In the genomic region with DNA sequence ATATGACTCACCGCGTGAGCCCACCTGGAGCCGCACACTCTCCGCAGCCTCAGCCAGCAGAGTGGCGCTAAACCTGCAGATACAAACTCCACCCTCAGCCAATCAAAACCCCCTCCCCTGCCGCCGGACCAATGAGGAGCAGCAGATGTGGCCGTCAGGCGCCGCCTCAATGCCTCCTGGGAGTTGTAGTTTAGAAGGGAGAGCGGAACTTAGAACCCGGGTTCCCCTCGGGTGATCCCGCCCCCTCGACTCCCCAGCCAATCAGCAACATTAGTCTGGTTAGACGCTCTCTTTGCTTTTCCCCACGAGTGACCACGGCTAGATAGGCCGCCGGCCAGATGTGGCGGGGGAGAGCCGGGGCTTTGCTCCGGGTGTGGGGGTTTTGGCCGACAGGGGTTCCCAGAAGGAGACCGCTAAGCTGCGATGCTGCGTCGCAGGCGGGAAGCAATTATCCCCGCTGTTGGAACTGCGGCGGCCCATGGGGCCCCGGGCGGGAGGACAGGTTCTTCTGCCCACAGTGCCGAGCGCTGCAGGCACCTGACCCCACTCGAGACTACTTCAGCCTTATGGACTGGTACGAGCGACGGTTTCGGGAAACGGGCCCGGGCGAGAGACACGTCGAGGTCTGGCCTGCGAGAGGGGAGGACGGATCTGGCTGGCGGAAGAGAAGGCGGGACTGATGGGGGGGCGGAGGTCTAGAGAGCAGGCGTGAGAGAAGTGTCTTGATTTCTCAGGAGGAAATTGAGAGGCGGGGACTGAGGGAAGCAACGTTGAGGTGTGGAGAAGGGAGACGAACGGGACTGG, we compare ENCODE assay signal across 8 cellular contexts. TPM values are rescaled to one million over a fixed set of nuclear protein-coding genes. Genes with fewer than 3 reads are reported as not detected.
A peak's percentile ranks its signal among the peaks of the same experiment; 100 is the strongest.
DNase-seq lines count a peak whose midpoint lies in the region; ATAC-seq and TF ChIP-seq lines count a peak whose summit lies in the region.

A gene (minus strand): TSS at position 63 of the 804 bp plus-strand sequence. CDS start 7,099 bp downstream, outside the sequence.
A gene with protein sequence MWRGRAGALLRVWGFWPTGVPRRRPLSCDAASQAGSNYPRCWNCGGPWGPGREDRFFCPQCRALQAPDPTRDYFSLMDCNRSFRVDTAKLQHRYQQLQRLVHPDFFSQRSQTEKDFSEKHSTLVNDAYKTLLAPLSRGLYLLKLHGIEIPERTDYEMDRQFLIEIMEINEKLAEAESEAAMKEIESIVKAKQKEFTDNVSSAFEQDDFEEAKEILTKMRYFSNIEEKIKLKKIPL (plus strand): TSS at position 282 of the 804 bp plus-strand sequence. CDS start 57 bp downstream, at position 339.

- H3K27me3 ChIP-seq in Caco-2 (replicated peaks; ENCODE audit: control insufficient read depth, insufficient read depth, low read length): no peaks in the 10 kb centered on the region
- H3K27me3 ChIP-seq in NT2/D1 (ENCODE audit: insufficient read depth, insufficient read length): no peaks in the 10 kb centered on the region
- H3K27me3 ChIP-seq in endodermal cell (ENCODE audit: control insufficient read depth, insufficient read depth, low read length, poor library complexity, severe bottlenecking): no peaks in the 10 kb centered on the region
- H3K27me3 ChIP-seq in mesendoderm (ENCODE audit: insufficient read depth, low read length, poor library complexity): no peaks in the 10 kb centered on the region

- H4K5ac ChIP-seq in mesendoderm (ENCODE audit: low read length): peak within 1 kb of the TSS; percentile 35

- 0% methylated on average over 34 to 56 of the region's 56 CpGs for WGBS in endodermal cell (ENCODE audit: insufficient coverage in 1 of 2, insufficient read length in 1 of 2), 2 experiments
- WGBS in mesendoderm (ENCODE audit: extremely low coverage, insufficient coverage, low lambda C conversion rate): no CpG with 5 or more reads among the region's 56 CpGs

- H3K36me3 Mint-ChIP-seq in Caco-2 (ENCODE audit: insufficient read depth, unreplicated experiment) (peaks cover 34% of the 10 kb centered on the region), endodermal cell (ENCODE audit: low read depth) (peaks cover 36% of the 10 kb centered on the region)

- H3K27ac ChIP-seq in endodermal cell (ENCODE audit: low read depth, low read length) (peak within 1 kb of the TSS; percentile 92), mesendoderm (ENCODE audit: low read depth, low read length) (peak within 1 kb of the TSS; percentile 73)

- TF ChIP-seq CTCF in Caco-2 (IDR thresholded peaks at IDR 0.05; ENCODE audit: insufficient read depth in 1 of 2, low read depth in 1 of 2, low read length in 1 of 2, severe bottlenecking in 1 of 2, unreplicated experiment in 1 of 2) (peak in 1 of 2 experiments; percentile 20), endodermal cell (conservative IDR thresholded peaks at IDR 0.05) (peak; percentile 31)

- peak within 1 kb of the TSS; percentile 85 for H3K9ac ChIP-seq in NT2/D1 (ENCODE audit: insufficient read length, low read depth)
- peak within 1 kb of the TSS; percentile 88 for H3K9ac ChIP-seq in endodermal cell (ENCODE audit: extremely low read depth, low read length, poor library complexity, severe bottlenecking)
- H3K9ac ChIP-seq in mesendoderm (ENCODE audit: low read length): peak within 1 kb of the TSS; percentile 88

- no peak within 1 kb of the TSS for H2BK15ac ChIP-seq in mesendoderm (replicated peaks; ENCODE audit: low read depth)

- H3K36me3 ChIP-seq in Caco-2 (ENCODE audit: control insufficient read depth, insufficient read depth, low read length) (no peaks in the 10 kb centered on the region), NT2/D1 (ENCODE audit: insufficient read depth, insufficient read length, low read length) (peaks cover 30% of the 10 kb centered on the region), endodermal cell (ENCODE audit: control insufficient read depth, insufficient read depth, low read length) (peaks cover 33% of the 10 kb centered on the region), mesendoderm (ENCODE audit: control insufficient read depth, insufficient read depth, low read length) (peaks cover 4% of the 10 kb centered on the region)

- peak within 1 kb of the TSS; percentile 90 for H2AK5ac ChIP-seq in mesendoderm (ENCODE audit: low read length)

- H3K23ac ChIP-seq in mesendoderm (ENCODE audit: low read length): peak within 1 kb of the TSS; percentile 20

- CTCF ChIA-PET in Caco-2 (lab: Charles Lee): interaction anchor here (0.9 kb wide), 1 partner anchor 31 kb away, joined by 4 read pairs; a partner anchor contains a TSS

- H3K4me1 ChIP-seq in Caco-2: 0 out of 2 replicates have a peak, but pooled peaks cover 5% of the 10 kb centered on the region
- no peaks in the 10 kb centered on the region for H3K4me1 ChIP-seq in NT2/D1 (ENCODE audit: insufficient read depth, insufficient read length)
- peaks cover 10% of the 10 kb centered on the region for H3K4me1 ChIP-seq in endodermal cell (ENCODE audit: control insufficient read depth, insufficient read depth, low read length)
- peaks cover 5% of the 10 kb centered on the region for H3K4me1 ChIP-seq in mesendoderm (ENCODE audit: control insufficient read depth, low read depth, low read length)

- H3K4me2 ChIP-seq in mesendoderm (ENCODE audit: low read length): peak within 1 kb of the TSS; percentile 80

- peak within 1 kb of the TSS; percentile 38 for H3K4ac ChIP-seq in mesendoderm (ENCODE audit: low read depth, low read length)

- no TSS peak for BruUV-seq in Caco-2 (replicated peaks; lab: Mats Ljungman, UMichigan)

- ATAC-seq in GM21381 (IDR thresholded peaks at IDR 0.05; ENCODE audit: unreplicated experiment): peak; percentile 90

- peak within 1 kb of the TSS; percentile 92 for H3K56ac ChIP-seq in mesendoderm (ENCODE audit: low read length)

- H3K27me3 Mint-ChIP-seq in Caco-2 (ENCODE audit: insufficient read depth, unreplicated experiment): no peaks in the 10 kb centered on the region
- H3K27me3 Mint-ChIP-seq in endodermal cell (ENCODE audit: insufficient read depth): no peaks in the 10 kb centered on the region

- H3K27ac Mint-ChIP-seq in Caco-2 (ENCODE audit: unreplicated experiment) (peak within 1 kb of the TSS; percentile 77), endodermal cell (peak within 1 kb of the TSS; percentile 96)

- H3K4me3 Mint-ChIP-seq in Caco-2 (ENCODE audit: unreplicated experiment) (peak within 1 kb of the TSS; percentile 90), endodermal cell (peak within 1 kb of the TSS; percentile 94)

- no peak within 1 kb of the TSS for H4K8ac ChIP-seq in mesendoderm (ENCODE audit: low read depth, low read length)

- peak within 1 kb of the TSS; percentile 47 for H2BK5ac ChIP-seq in mesendoderm (ENCODE audit: low read length)

- no peak within 1 kb of the TSS for H2BK120ac ChIP-seq in mesendoderm (ENCODE audit: low read depth, low read length)

- peaks cover 23% of the 10 kb centered on the region for H3K79me2 ChIP-seq in mesendoderm (ENCODE audit: control insufficient read depth, insufficient read depth, low read length)

- H3K9me3 ChIP-seq in Caco-2: no peaks in the 10 kb centered on the region
- no peaks in the 10 kb centered on the region for H3K9me3 ChIP-seq in NT2/D1 (ENCODE audit: insufficient read depth, low read length)
- H3K9me3 ChIP-seq in endodermal cell (ENCODE audit: control insufficient read depth, low read length): no peaks in the 10 kb centered on the region

- peak within 1 kb of the TSS; percentile 89 for H3K18ac ChIP-seq in mesendoderm (ENCODE audit: low read length)

- peaks cover 14% of the 10 kb centered on the region for H3K79me1 ChIP-seq in mesendoderm (ENCODE audit: low read length)

- DNase-seq in Caco-2 (peak; percentile 98 to 99), HUDEP-2 (lab: John Stamatoyannopoulos, UW; ENCODE audit: unreplicated experiment in 76 of 76) (peak; percentile 26 to 98 (median 95)), NT2/D1 (ENCODE audit: low read depth, low spot score) (peak; percentile 95), endodermal cell (peak; percentile 100), mesendoderm (peak; percentile 100)
- peak; percentile 96 for DNase-seq in activated CD8-positive, alpha-beta memory T cell treated with anti-CD3 and anti-CD28 coated beads, Interleukin-2, amount 50 U/mL, for 24 hours (ENCODE audit: extremely low read depth)
- DNase-seq in stimulated activated CD8-positive, alpha-beta memory T cell treated with anti-CD3 and anti-CD28 coated beads, Interleukin-15, amount 100 ng/mL, for 1 hour (ENCODE audit: low read depth): peak; percentile 96

- H3K4me3 ChIP-seq in Caco-2 (ENCODE audit: low read depth, low read length) (peak within 1 kb of the TSS; percentile 72), NT2/D1 (ENCODE audit: insufficient read length, low read depth) (peak within 1 kb of the TSS; percentile 75), endodermal cell (ENCODE audit: low read length) (peak within 1 kb of the TSS; percentile 84), mesendoderm (ENCODE audit: low read length) (peak within 1 kb of the TSS; percentile 68)

- H3K9me3 Mint-ChIP-seq in Caco-2 (ENCODE audit: unreplicated experiment) (no peaks in the 10 kb centered on the region), endodermal cell (no peaks in the 10 kb centered on the region)

- H3K4me1 Mint-ChIP-seq in Caco-2 (ENCODE audit: low read depth, unreplicated experiment) (peaks cover 14% of the 10 kb centered on the region), endodermal cell (peaks cover 39% of the 10 kb centered on the region)

- intact Hi-C loops in Caco-2 (cut with micrococcal nuclease; ENCODE audit: unreplicated experiment): loop anchor here (1.0 to 5.0 kb wide), 2 partner anchors 30 to 85 kb away; a partner anchor contains a TSS

- POLR2A ChIA-PET in Caco-2 (lab: Charles Lee): interaction anchor here (0.6 to 0.8 kb wide), 3 partner anchors 24 to 42 kb away, joined by 3 to 7 read pairs (median 3); a partner anchor contains a TSS

RNA-seq across cellular contexts. Expression of the first gene that starts in this region (rescaled TPM):
- 34.0 and 38.0 TPM in 2 replicates for total RNA-seq in Caco-2 (2022)
- total RNA-seq in endodermal cell: 10 to 100 TPM; 67.5 to 72.3 TPM
- polyA plus RNA-seq in endodermal cell (2013, experiment 1 of 2): 36.1 TPM
- 32.7 TPM for polyA plus RNA-seq in endodermal cell (2013, experiment 2 of 2)
- polyA plus RNA-seq in mesendoderm (2013, experiment 1 of 2): 55.2 TPM
- 55.9 TPM for polyA plus RNA-seq in mesendoderm (2013, experiment 2 of 2)

RNA-seq across cellular contexts. Expression of the second gene that starts in this region (rescaled TPM):
- total RNA-seq in Caco-2 (2022) (8.2 and 11.4 TPM in 2 replicates), endodermal cell (10 to 100 TPM; 17.7 to 22.4 TPM)
- polyA plus RNA-seq in endodermal cell (2013, experiment 1 of 2): 19.3 TPM
- 20.0 TPM for polyA plus RNA-seq in endodermal cell (2013, experiment 2 of 2)
- 17.2 TPM for polyA plus RNA-seq in mesendoderm (2013, experiment 1 of 2)
- 17.8 TPM for polyA plus RNA-seq in mesendoderm (2013, experiment 2 of 2)

Comparison
In these comparisons a context has a peak if more than half of its experiments do, and no peak if none do; other contexts are left out.
1. Peak in every context shown above with its lines: DNase-seq, ATAC-seq, H3K4me3 ChIP-seq and H3K27ac ChIP-seq.